In genomic region chr22:20020533-20021195, GRCh38 we compare ENCODE assay signal across 1 cellular context.
TF ChIP-seq lines count a peak whose summit lies in the region.

A gene with protein sequence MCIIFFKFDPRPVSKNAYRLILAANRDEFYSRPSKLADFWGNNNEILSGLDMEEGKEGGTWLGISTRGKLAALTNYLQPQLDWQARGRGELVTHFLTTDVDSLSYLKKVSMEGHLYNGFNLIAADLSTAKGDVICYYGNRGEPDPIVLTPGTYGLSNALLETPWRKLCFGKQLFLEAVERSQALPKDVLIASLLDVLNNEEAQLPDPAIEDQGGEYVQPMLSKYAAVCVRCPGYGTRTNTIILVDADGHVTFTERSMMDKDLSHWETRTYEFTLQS (plus strand): TSS chr22:20021110. CDS start chr22:20036799, 15,689 bp downstream.

TF ChIP-seq in K562, 482 proteins besides CTCF, POLR2A, EP300 and RAD21 (continued from another document and continues in another):
- TF ChIP-seq THRB (CRISPR knock-in tag; conservative IDR thresholded peaks at IDR 0.05): peak; percentile 90; the same call in 1 of the 2 replicates
- TF ChIP-seq, protein P1, sequence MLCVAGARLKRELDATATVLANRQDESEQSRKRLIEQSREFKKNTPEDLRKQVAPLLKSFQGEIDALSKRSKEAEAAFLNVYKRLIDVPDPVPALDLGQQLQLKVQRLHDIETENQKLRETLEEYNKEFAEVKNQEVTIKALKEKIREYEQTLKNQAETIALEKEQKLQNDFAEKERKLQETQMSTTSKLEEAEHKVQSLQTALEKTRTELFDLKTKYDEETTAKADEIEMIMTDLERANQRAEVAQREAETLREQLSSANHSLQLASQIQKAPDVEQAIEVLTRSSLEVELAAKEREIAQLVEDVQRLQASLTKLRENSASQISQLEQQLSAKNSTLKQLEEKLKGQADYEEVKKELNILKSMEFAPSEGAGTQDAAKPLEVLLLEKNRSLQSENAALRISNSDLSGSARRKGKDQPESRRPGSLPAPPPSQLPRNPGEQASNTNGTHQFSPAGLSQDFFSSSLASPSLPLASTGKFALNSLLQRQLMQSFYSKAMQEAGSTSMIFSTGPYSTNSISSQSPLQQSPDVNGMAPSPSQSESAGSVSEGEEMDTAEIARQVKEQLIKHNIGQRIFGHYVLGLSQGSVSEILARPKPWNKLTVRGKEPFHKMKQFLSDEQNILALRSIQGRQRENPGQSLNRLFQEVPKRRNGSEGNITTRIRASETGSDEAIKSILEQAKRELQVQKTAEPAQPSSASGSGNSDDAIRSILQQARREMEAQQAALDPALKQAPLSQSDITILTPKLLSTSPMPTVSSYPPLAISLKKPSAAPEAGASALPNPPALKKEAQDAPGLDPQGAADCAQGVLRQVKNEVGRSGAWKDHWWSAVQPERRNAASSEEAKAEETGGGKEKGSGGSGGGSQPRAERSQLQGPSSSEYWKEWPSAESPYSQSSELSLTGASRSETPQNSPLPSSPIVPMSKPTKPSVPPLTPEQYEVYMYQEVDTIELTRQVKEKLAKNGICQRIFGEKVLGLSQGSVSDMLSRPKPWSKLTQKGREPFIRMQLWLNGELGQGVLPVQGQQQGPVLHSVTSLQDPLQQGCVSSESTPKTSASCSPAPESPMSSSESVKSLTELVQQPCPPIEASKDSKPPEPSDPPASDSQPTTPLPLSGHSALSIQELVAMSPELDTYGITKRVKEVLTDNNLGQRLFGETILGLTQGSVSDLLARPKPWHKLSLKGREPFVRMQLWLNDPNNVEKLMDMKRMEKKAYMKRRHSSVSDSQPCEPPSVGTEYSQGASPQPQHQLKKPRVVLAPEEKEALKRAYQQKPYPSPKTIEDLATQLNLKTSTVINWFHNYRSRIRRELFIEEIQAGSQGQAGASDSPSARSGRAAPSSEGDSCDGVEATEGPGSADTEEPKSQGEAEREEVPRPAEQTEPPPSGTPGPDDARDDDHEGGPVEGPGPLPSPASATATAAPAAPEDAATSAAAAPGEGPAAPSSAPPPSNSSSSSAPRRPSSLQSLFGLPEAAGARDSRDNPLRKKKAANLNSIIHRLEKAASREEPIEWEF (CRISPR knock-in tag; IDR thresholded peaks at IDR 0.05): no peak
- TF ChIP-seq HNRNPLL (IDR thresholded peaks at IDR 0.05; ENCODE audit: low read depth, low read length, poor library complexity, severe bottlenecking): peak; percentile 85
- no peak for TF ChIP-seq TARDBP (IDR thresholded peaks at IDR 0.05)
- no peak for TF ChIP-seq ARID4B (CRISPR knock-in tag; IDR thresholded peaks at IDR 0.05)
- no peak for TF ChIP-seq ILK (tag; IDR thresholded peaks at IDR 0.05; ENCODE audit: borderline replicate concordance, low read depth)
- no peak for TF ChIP-seq GABPB1 (CRISPR knock-in tag; IDR thresholded peaks at IDR 0.05)
- no peak for TF ChIP-seq NFIC (IDR thresholded peaks at IDR 0.05)
- no peak for TF ChIP-seq NBN (IDR thresholded peaks at IDR 0.05; ENCODE audit: low read depth)
- TF ChIP-seq HDAC3 (IDR thresholded peaks at IDR 0.05; ENCODE audit: borderline replicate concordance, partially characterized antibody): no peak
- TF ChIP-seq PHTF2 (CRISPR knock-in tag; IDR thresholded peaks at IDR 0.05): no peak
- peak in 1 of 2 experiments; percentile 29; a peak in 1 of 4 replicates for TF ChIP-seq UBTF (IDR thresholded peaks at IDR 0.05; ENCODE audit: borderline replicate concordance in 1 of 2, low read depth in 2 of 2, low read length in 2 of 2)
- TF ChIP-seq SRF (CRISPR knock-in tag; IDR thresholded peaks at IDR 0.05): no peak
- no peak for TF ChIP-seq ZNF347 (CRISPR knock-in tag; IDR thresholded peaks at IDR 0.05; ENCODE audit: low read depth)
- TF ChIP-seq ZFPM2 (CRISPR knock-in tag; IDR thresholded peaks at IDR 0.05): peak; percentile 95
- no peak for TF ChIP-seq KAT7 (CRISPR knock-in tag; IDR thresholded peaks at IDR 0.05; ENCODE audit: borderline replicate concordance)
- no peak for TF ChIP-seq ZNF184 (CRISPR knock-in tag; IDR thresholded peaks at IDR 0.05)
- no peak for TF ChIP-seq CBX2 (IDR thresholded peaks at IDR 0.05; ENCODE audit: insufficient read depth, low read length, poor library complexity, severe bottlenecking)
- TF ChIP-seq PML (IDR thresholded peaks at IDR 0.05; ENCODE audit: low read length): no peak
- 0 out of 2 replicates have a peak, but pooled peaks have one; percentile 58 for TF ChIP-seq ZNF239 (CRISPR knock-in tag; IDR thresholded peaks at IDR 0.05)
- TF ChIP-seq ZBTB2 (IDR thresholded peaks at IDR 0.05): no peak
- TF ChIP-seq ARID2 (IDR thresholded peaks at IDR 0.05): no peak
- 0 out of 2 replicates have a peak, but pooled peaks have one; percentile 74 for TF ChIP-seq FOXO4 (CRISPR knock-in tag; IDR thresholded peaks at IDR 0.05)
- TF ChIP-seq HCFC1 (IDR thresholded peaks at IDR 0.05; ENCODE audit: low read depth, low read length): peak; percentile 68
- no peak for TF ChIP-seq CBX5 (IDR thresholded peaks at IDR 0.05; ENCODE audit: borderline replicate concordance, low read depth)
- no peak for TF ChIP-seq POLR3A (IDR thresholded peaks at IDR 0.05; ENCODE audit: borderline replicate concordance, extremely low read depth, insufficient read depth, insufficient read length)
- no peak for TF ChIP-seq TCF15 (CRISPR knock-in tag; IDR thresholded peaks at IDR 0.05)
- TF ChIP-seq REST (CRISPR knock-in tag; IDR thresholded peaks at IDR 0.05; ENCODE audit: low read depth): no peak; the same call in none of the 2 replicates
- no peak for TF ChIP-seq SIRT6 (IDR thresholded peaks at IDR 0.05; ENCODE audit: low read depth, low read length)
- TF ChIP-seq SRSF3 (IDR thresholded peaks at IDR 0.05; ENCODE audit: insufficient read depth, low read length): no peak
- peak; percentile 92; the same call in 1 of the 2 replicates for TF ChIP-seq HBP1 (CRISPR knock-in tag; IDR thresholded peaks at IDR 0.05)
